In genomic region chr2:184305105-184305504, GRCh38 we compare ENCODE assay signal across 33 cellular contexts.
"Had no signal": no experiment of that assay in that cellular context is flagged by ENCODE, and none has a peak within 500 bp of the region (broad histone marks: within the 10 kb centered on the region; RNA-seq: fewer than 3 reads in every experiment).

No MANE protein-coding gene starts in this region.

- H3K27ac ChIP-seq: adrenal gland, brain microvascular endothelial cell, lower lobe of right lung, pancreas, prostate gland, skin epidermis, tibial artery, upper lobe of right lung, WERI-Rb-1 had no signal

- DNase-seq: activated CD4-positive, alpha-beta T cell treated with anti-CD3 and anti-CD28 coated beads for 48 hours; activated CD4-positive, alpha-beta T cell treated with anti-CD3 and anti-CD28 coated beads, Interleukin-2, amount 50 U/mL, for 48 hours; activated CD8-positive, alpha-beta memory T cell treated with anti-CD3 and anti-CD28 coated beads, Interleukin-2, amount 50 U/mL, for 4 hours; activated effector memory CD4-positive, alpha-beta T cell treated with anti-CD3 and anti-CD28 coated beads, Interleukin-2, amount 50 U/mL, for 16 hours; activated naive CD4-positive, alpha-beta T cell treated with anti-CD3 and anti-CD28 coated beads for 36 hours; activated naive CD8-positive, alpha-beta T cell treated with anti-CD3 and anti-CD28 coated beads for 36 hours; activated T-cell treated with anti-CD3 and anti-CD28 coated beads, Interleukin-2, amount 50 U/mL, for 1 hour; adrenal gland; aorta; brain microvascular endothelial cell; caudate nucleus; cortex of kidney; foreskin fibroblast; head of caudate nucleus; lower lobe of right lung; mesenchymal stem cell; naive thymus-derived CD8-positive, alpha-beta T cell; nucleus accumbens; pancreas; retina; stimulated activated CD4-positive, alpha-beta T cell treated with anti-CD3 and anti-CD28 coated beads, Interleukin-12 subunit alpha, Interleukin-12 subunit beta, amount 100 ng/mL, for 4 hours; stimulated activated CD4-positive, alpha-beta T cell treated with anti-CD3 and anti-CD28 coated beads, Interleukin-4, amount 100 ng/mL, for 24 hours; substantia nigra; T-helper 9 cell; tibial artery; upper lobe of right lung; WERI-Rb-1 had no signal

- H3K9me3 ChIP-seq: adrenal gland, lower lobe of right lung, pancreas, prostate gland, tibial artery, upper lobe of right lung had no signal

- H3K9me3 Mint-ChIP-seq: activated naive CD8-positive, alpha-beta T cell treated with anti-CD3 and anti-CD28 coated beads for 36 hours; activated T-helper 1 cell treated with anti-CD3 and anti-CD28 coated beads, Interleukin-12 subunit alpha, Interleukin-12 subunit beta, Interleukin-2, Interleukin-4 antibody, amounts not matched to agents 30 ng/mL and 10 ng/mL and 1 ng/mL, durations not matched to agents 14 hours and 24 hours and 36 hours; neural crest cell; stimulated activated naive CD8-positive, alpha-beta T cell treated with anti-CD3 and anti-CD28 coated beads, Interleukin-15, Interleukin-2, amounts not matched to agents 100 ng/mL and 50 ng/mL, for 24 hours had no signal

- H3K4me3 Mint-ChIP-seq: activated naive CD4-positive, alpha-beta T cell treated with anti-CD3 and anti-CD28 coated beads for 36 hours; activated naive CD8-positive, alpha-beta T cell treated with anti-CD3 and anti-CD28 coated beads for 36 hours; activated T-helper 1 cell treated with anti-CD3 and anti-CD28 coated beads, Interleukin-12 subunit alpha, Interleukin-12 subunit beta, Interleukin-2, Interleukin-4 antibody, amounts not matched to agents 30 ng/mL and 10 ng/mL and 1 ng/mL, durations not matched to agents 14 hours and 24 hours and 36 hours; naive thymus-derived CD8-positive, alpha-beta T cell; neural crest cell; stimulated activated effector memory CD8-positive, alpha-beta T cell treated with anti-CD3 and anti-CD28 coated beads, Interleukin-12 subunit alpha, Interleukin-12 subunit beta, amount 100 ng/mL, for 72 hours; stimulated activated naive CD8-positive, alpha-beta T cell treated with anti-CD3 and anti-CD28 coated beads, Interleukin-15, Interleukin-2, amounts not matched to agents 100 ng/mL and 50 ng/mL, for 24 hours had no signal

- H3K4me3 ChIP-seq: adrenal gland, lower lobe of right lung, pancreas, prostate gland, skin epidermis, tibial artery, upper lobe of right lung had no signal

- H3K27me3 ChIP-seq: adrenal gland, brain microvascular endothelial cell, pancreas, tibial artery, upper lobe of right lung had no signal

- H3K4me1 Mint-ChIP-seq: activated naive CD8-positive, alpha-beta T cell treated with anti-CD3 and anti-CD28 coated beads for 36 hours; naive thymus-derived CD8-positive, alpha-beta T cell; neural crest cell; stimulated activated effector memory CD8-positive, alpha-beta T cell treated with anti-CD3 and anti-CD28 coated beads, Interleukin-12 subunit alpha, Interleukin-12 subunit beta, amount 100 ng/mL, for 72 hours had no signal

- H3K27me3 Mint-ChIP-seq: activated naive CD8-positive, alpha-beta T cell treated with anti-CD3 and anti-CD28 coated beads for 36 hours; naive thymus-derived CD8-positive, alpha-beta T cell; stimulated activated naive CD8-positive, alpha-beta T cell treated with anti-CD3 and anti-CD28 coated beads, Interleukin-15, Interleukin-2, amounts not matched to agents 100 ng/mL and 50 ng/mL, for 24 hours had no signal

- H3K4me1 ChIP-seq: adrenal gland, lower lobe of right lung, pancreas, prostate gland, tibial artery, upper lobe of right lung had no signal

- H3K36me3 Mint-ChIP-seq: activated naive CD8-positive, alpha-beta T cell treated with anti-CD3 and anti-CD28 coated beads for 36 hours; naive thymus-derived CD8-positive, alpha-beta T cell; stimulated activated effector memory CD8-positive, alpha-beta T cell treated with anti-CD3 and anti-CD28 coated beads, Interleukin-12 subunit alpha, Interleukin-12 subunit beta, amount 100 ng/mL, for 72 hours had no signal

- H3K27ac Mint-ChIP-seq: activated naive CD4-positive, alpha-beta T cell treated with anti-CD3 and anti-CD28 coated beads for 36 hours; activated naive CD8-positive, alpha-beta T cell treated with anti-CD3 and anti-CD28 coated beads for 36 hours; activated T-helper 1 cell treated with anti-CD3 and anti-CD28 coated beads, Interleukin-12 subunit alpha, Interleukin-12 subunit beta, Interleukin-2, Interleukin-4 antibody, amounts not matched to agents 30 ng/mL and 10 ng/mL and 1 ng/mL, durations not matched to agents 14 hours and 24 hours and 36 hours; naive thymus-derived CD8-positive, alpha-beta T cell; stimulated activated effector memory CD8-positive, alpha-beta T cell treated with anti-CD3 and anti-CD28 coated beads, Interleukin-12 subunit alpha, Interleukin-12 subunit beta, amount 100 ng/mL, for 72 hours; stimulated activated naive CD8-positive, alpha-beta T cell treated with anti-CD3 and anti-CD28 coated beads, Interleukin-15, Interleukin-2, amounts not matched to agents 100 ng/mL and 50 ng/mL, for 24 hours had no signal

- H3K36me3 ChIP-seq: adrenal gland, brain microvascular endothelial cell, lower lobe of right lung, pancreas, prostate gland, tibial artery, upper lobe of right lung, WERI-Rb-1 had no signal
